8 cellular contexts compared by ENCODE assay signal in the genomic region with DNA sequence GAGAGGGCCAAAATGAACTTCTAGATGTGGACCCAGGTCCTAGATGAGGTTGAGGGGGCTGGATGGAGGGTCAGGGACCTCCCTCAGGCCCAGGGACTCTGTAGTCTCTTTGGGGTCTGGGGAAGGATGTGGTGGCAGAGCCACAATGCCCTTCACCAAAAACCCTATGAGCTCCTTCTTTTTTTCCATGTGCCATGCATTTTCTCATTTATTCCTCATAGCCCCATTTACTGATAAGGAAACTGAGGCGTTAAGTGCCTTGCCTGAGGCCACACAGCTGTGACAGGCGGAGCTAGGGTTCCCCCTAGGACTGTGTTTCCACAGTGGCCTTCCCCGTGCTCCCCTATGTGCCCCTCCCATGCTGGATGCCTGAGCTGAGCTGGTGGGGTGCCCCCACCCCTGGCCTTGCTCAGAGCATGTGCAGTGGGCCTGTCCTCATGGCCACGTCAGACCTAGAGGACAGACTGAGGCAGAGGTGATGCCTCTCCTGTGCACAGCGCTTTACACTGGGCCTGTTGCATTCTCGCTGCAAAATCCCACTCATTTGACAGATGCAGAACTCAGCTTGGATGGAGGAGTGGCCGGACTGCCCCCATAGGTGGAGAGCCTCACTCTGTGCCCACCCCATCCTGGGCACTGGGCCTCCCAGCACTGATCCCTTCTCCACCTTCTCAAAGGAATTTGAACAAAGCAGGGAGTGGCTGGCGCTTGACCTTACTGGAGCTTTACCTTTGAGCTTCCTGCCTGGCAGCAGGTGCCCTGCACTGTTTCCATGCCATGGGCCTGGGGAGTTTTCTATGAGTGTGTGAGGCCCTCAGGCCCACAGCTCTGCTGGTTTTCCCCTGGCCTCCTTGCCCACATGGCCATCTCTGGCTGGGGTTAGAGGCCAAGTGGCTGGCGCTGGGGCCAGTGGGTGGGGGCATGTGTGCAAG. TPM values are rescaled to one million over a fixed set of nuclear protein-coding genes. Genes with fewer than 3 reads are reported as not detected.
DNase-seq lines count a peak whose midpoint lies in the region; TF ChIP-seq lines count a peak whose summit lies in the region.

No MANE protein-coding gene starts in this region.

- peaks cover 36% of the 10 kb centered on the region for H3F3A ChIP-seq in GM23248 (ENCODE audit: insufficient read depth)

- H3K27me3 ChIP-seq in GM23248 (replicated peaks; ENCODE audit: insufficient read depth) (no peaks in the 10 kb centered on the region), esophagus squamous epithelium (peaks cover 0 to 5% (median 0%) of the 10 kb centered on the region in 4 donors)

- H3K9me2 ChIP-seq in GM23248 (ENCODE audit: insufficient read depth), result no peaks in the 10 kb centered on the region

- DNase-seq in GM23248 (no peak), esophagus squamous epithelium (lab: John Stamatoyannopoulos, UW) (no peak), skeletal muscle cell (ENCODE audit: low read depth) (no peak), NCI-H1105 (lab: John Stamatoyannopoulos, UW) (no peak), NCI-H146 treated with DMSO at 0.1 percent for 48 hours (lab: John Stamatoyannopoulos, UW; ENCODE audit: unreplicated experiment) (no peak), NCI-H2227 treated with DMSO at 0.1 percent for 48 hours (lab: John Stamatoyannopoulos, UW) (no peak), cerebellum (ENCODE audit: low spot score) (no peak)

- peak overlapping the region; percentile 88 for H3K4me3 ChIP-seq in GM23248
- H3K4me3 ChIP-seq in WI38 (ENCODE audit: low read depth, low read length), result peak overlapping the region; percentile 98
- H3K4me3 ChIP-seq in esophagus squamous epithelium, result peak overlapping the region; percentile 65 to 97 (median 88)
- H3K4me3 ChIP-seq in skeletal muscle cell (ENCODE audit: low read depth, low read length), result peak overlapping the region; percentile 92

- 45 to 54% methylated on average over 8 to 9 of the region's 9 CpGs for WGBS in GM23248 (ENCODE audit: low coverage in 1 of 2, low lambda C conversion rate in 2 of 2, missing lambda C conversion rate in 2 of 2), 2 experiments
- 10 to 11% methylated on average over 3 to 4 of the region's 9 CpGs for WGBS in esophagus squamous epithelium, 2 donors

- no peak for TF ChIP-seq CTCF in WI38 (IDR thresholded peaks at IDR 0.05; ENCODE audit: low read depth, low read length)
- no peak for TF ChIP-seq CTCF in esophagus squamous epithelium (IDR thresholded peaks at IDR 0.05)

- H3K4me2 ChIP-seq in GM23248 (ENCODE audit: unreplicated experiment), result peak overlapping the region; percentile 97

- peak overlapping the region; percentile 98 for H3K9ac ChIP-seq in GM23248

- in situ Hi-C loops in GM23248 (cut with MboI), result no loop called here

- H2AFZ ChIP-seq in GM23248, result no peak overlapping the region

- peaks cover 73% of the 10 kb centered on the region for H3K79me2 ChIP-seq in GM23248 (ENCODE audit: insufficient read depth)

- H3K9me3 ChIP-seq in GM23248 (ENCODE audit: low read depth) (no peaks in the 10 kb centered on the region), esophagus squamous epithelium (no peaks in the 10 kb centered on the region)

- no peaks in the 10 kb centered on the region for H4K20me1 ChIP-seq in GM23248 (ENCODE audit: insufficient read depth)

- intact Hi-C loops in esophagus squamous epithelium (cut with DNase I), result no loop called here

- no peak for TF ChIP-seq POLR2A in esophagus squamous epithelium (IDR thresholded peaks at IDR 0.05)

- H3K27ac ChIP-seq in GM23248, result peak overlapping the region; percentile 96
- peak overlapping the region; percentile 90 to 99 (median 97) for H3K27ac ChIP-seq in esophagus squamous epithelium

- H3K4me1 ChIP-seq in GM23248 (ENCODE audit: insufficient read depth) (peaks cover 42% of the 10 kb centered on the region), esophagus squamous epithelium (peaks cover 52 to 80% (median 53%) of the 10 kb centered on the region in 3 donors)

- H3K36me3 ChIP-seq in GM23248 (ENCODE audit: low read depth) (no peaks in the 10 kb centered on the region), esophagus squamous epithelium (peaks cover 0 to 8% (median 0%) of the 10 kb centered on the region in 3 donors)

RNA-seq across cellular contexts. Expression of a gene that starts 2.5 kb away (rescaled TPM):
- total RNA-seq in GM23248 (2014; rRNA removed; shearing (Covaris generic)), result 32.2 and 42.6 TPM in 2 replicates
- polyA plus RNA-seq in GM23248 (2016; fragmentation: Nextera tagmentation; extraction: Ambion mirVana), result 119 and 125 TPM in 2 replicates
- 10 to 100 TPM; 24.1 to 53.6 (median 38.4) TPM for total RNA-seq in esophagus squamous epithelium
- total RNA-seq in cerebellum, result 4.8 TPM

RNA-seq across cellular contexts. Expression of a gene that starts 33.8 kb away (rescaled TPM):
- total RNA-seq in GM23248 (2014; rRNA removed; shearing (Covaris generic)), result 5.0 and 9.6 TPM in 2 replicates
- polyA plus RNA-seq in GM23248 (2016; fragmentation: Nextera tagmentation; extraction: Ambion mirVana), result 3.6 and 4.0 TPM in 2 replicates
- total RNA-seq in esophagus squamous epithelium (1 to 10 TPM; 2.4 to 5.1 (median 3.2) TPM), cerebellum (2.4 TPM)
